10 cellular contexts compared by ENCODE assay signal in the genomic region with DNA sequence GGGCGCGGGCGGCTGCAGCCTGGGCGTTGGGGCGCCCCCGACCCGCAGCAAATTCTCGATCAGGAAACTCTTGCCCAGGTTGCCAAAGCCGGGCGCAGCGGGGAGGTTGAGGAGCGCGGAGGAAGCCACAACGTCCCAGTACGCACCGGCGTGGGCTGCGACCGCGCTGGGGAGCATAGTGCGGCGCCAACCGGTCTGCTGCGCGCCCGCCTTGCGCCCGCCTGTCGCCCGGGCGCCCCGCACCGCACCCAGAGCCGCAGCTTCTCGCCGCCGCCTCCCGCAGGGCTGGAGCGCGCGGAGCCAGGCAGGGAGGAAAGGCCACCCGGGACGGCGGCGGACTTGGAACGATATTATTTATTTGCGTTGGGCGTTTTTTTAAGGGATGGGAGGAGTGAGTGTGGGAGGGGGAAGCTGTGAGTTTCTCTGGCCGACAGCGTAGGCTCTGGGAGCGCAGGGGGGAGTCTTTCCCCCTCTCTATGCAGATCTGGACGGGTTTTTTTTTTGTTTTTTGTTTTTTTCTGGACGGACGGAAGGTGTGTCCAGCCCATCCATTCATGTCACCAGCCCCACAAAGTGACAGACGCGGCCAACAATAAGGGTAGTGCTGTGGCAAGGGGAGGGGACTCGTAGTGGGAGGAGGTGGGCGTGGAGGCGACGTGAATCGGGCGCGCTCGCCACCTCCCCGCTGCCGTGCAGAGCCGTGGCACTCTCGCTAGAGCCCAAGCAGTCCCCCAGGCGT. TPM values are rescaled to one million over a fixed set of nuclear protein-coding genes. Genes with fewer than 3 reads are reported as not detected.
DNase-seq lines count a peak whose midpoint lies in the region; ATAC-seq and TF ChIP-seq lines count a peak whose summit lies in the region.
"Had no signal": no experiment of that assay in that cellular context is flagged by ENCODE, and none has a peak within 500 bp of the region (broad histone marks: within the 10 kb centered on the region; RNA-seq: fewer than 3 reads in every experiment).

A gene (minus strand): TSS at position 349 of the 739 bp plus-strand sequence. CDS start 172 bp downstream, at position 177.

- H3K79me1 ChIP-seq in mesendoderm (ENCODE audit: low read length), result no peaks in the 10 kb centered on the region

- H3K9ac ChIP-seq in mesendoderm (ENCODE audit: low read length), result peak within 1 kb of the TSS; percentile 47

- CTCF ChIA-PET in CD4-positive, alpha-beta T cell (lab: Charles Lee), result no interaction called here

- no peaks in the 10 kb centered on the region for H3K4me1 Mint-ChIP-seq in CD4-positive, alpha-beta T cell (ENCODE audit: low read depth)

- intact Hi-C loops in aorta (cut with DNase I), result no loop called here
- intact Hi-C loops in CD4-positive, alpha-beta T cell (cut with DNase I, micrococcal nuclease), result no loop called here

- H3K4me1 ChIP-seq in mesendoderm (ENCODE audit: control insufficient read depth, low read depth, low read length) (no peaks in the 10 kb centered on the region), aorta (ENCODE audit: control insufficient read depth in 1 of 2, insufficient read depth in 2 of 2, low read length in 2 of 2) (no peaks in the 10 kb centered on the region)

- H3K4me3 Mint-ChIP-seq in CD4-positive, alpha-beta T cell, result no peak within 1 kb of the TSS

- no peak within 1 kb of the TSS for H2BK5ac ChIP-seq in mesendoderm (ENCODE audit: low read length)

- H3K56ac ChIP-seq in mesendoderm (ENCODE audit: low read length), result peak within 1 kb of the TSS; percentile 74

- no peak within 1 kb of the TSS for H2BK15ac ChIP-seq in mesendoderm (replicated peaks; ENCODE audit: low read depth)

- no peaks in the 10 kb centered on the region for H3K36me3 ChIP-seq in mesendoderm (ENCODE audit: control insufficient read depth, insufficient read depth, low read length)
- no peaks in the 10 kb centered on the region for H3K36me3 ChIP-seq in aorta (ENCODE audit: control insufficient read depth in 1 of 2, insufficient read depth in 2 of 2, low read length in 1 of 2)

- H3K27me3 Mint-ChIP-seq in CD4-positive, alpha-beta T cell, result peaks cover 61% of the 10 kb centered on the region

- H4K5ac ChIP-seq in mesendoderm (ENCODE audit: low read length), result no peak within 1 kb of the TSS

- DNase-seq in stimulated activated CD4-positive, alpha-beta T cell treated with anti-CD3 and anti-CD28 coated beads, Interleukin-15, amount 100 ng/mL, for 24 hours, result peak; percentile 20
- DNase-seq in stimulated activated CD4-positive, alpha-beta T cell treated with anti-CD3 and anti-CD28 coated beads, Interleukin-1b, Interleukin-23, amount 100 ng/mL, for 48 hours, result no peak
- DNase-seq in ecto neural progenitor cell (ENCODE audit: low spot score) (peak; percentile 80), mesendoderm (peak; percentile 19), aorta (peak in 1 of 2 donors; percentile 71), SKM-1 treated with dmso at 0.1 percent for 144 hours (lab: John Stamatoyannopoulos, UW; ENCODE audit: unreplicated experiment) (no peak)
- DNase-seq in CD4-positive, alpha-beta T cell, result no peak
- no peak for DNase-seq in activated CD4-positive, alpha-beta T cell treated with anti-CD3 and anti-CD28 coated beads, Interleukin-2, amount 50 U/mL, for 4 hours
- DNase-seq: DMS79 had no signal

- H3K4ac ChIP-seq in mesendoderm (ENCODE audit: low read depth, low read length), result no peak within 1 kb of the TSS

- no CpG with 5 or more reads among the region's 69 CpGs for WGBS in mesendoderm (ENCODE audit: extremely low coverage, insufficient coverage, low lambda C conversion rate)
- 0% methylated on average over 68 to 69 of the region's 69 CpGs for WGBS in aorta, 2 donors

- peaks cover 16% of the 10 kb centered on the region for H3K27me3 ChIP-seq in mesendoderm (ENCODE audit: insufficient read depth, low read length, poor library complexity)
- H3K27me3 ChIP-seq in aorta (ENCODE audit: control insufficient read depth in 1 of 2, insufficient read depth in 2 of 2, low read length in 1 of 2), result peaks cover 0 to 3% of the 10 kb centered on the region in 2 donors
- H3K27me3 ChIP-seq in CD4-positive, alpha-beta T cell (ENCODE audit: control insufficient read depth, insufficient read depth, low read length), result peaks cover 54% of the 10 kb centered on the region

- H3K4me2 ChIP-seq in mesendoderm (ENCODE audit: low read length), result peak within 1 kb of the TSS; percentile 98

- no peaks in the 10 kb centered on the region for H3K9me3 Mint-ChIP-seq in CD4-positive, alpha-beta T cell

- POLR2A ChIA-PET in CD4-positive, alpha-beta T cell (lab: Charles Lee), result no interaction called here

- no peaks in the 10 kb centered on the region for H3K36me3 Mint-ChIP-seq in CD4-positive, alpha-beta T cell (ENCODE audit: low read depth)

- H3K18ac ChIP-seq in mesendoderm (ENCODE audit: low read length), result peak within 1 kb of the TSS; percentile 63

- H4K8ac ChIP-seq in mesendoderm (ENCODE audit: low read depth, low read length), result no peak within 1 kb of the TSS

- H3K27ac ChIP-seq in mesendoderm (ENCODE audit: low read depth, low read length), result no peak within 1 kb of the TSS
- H3K27ac ChIP-seq in aorta (ENCODE audit: low read depth in 1 of 2, low read length in 2 of 2), result no peak within 1 kb of the TSS
- H3K27ac ChIP-seq in CD4-positive, alpha-beta T cell (ENCODE audit: low read depth, low read length), result no peak within 1 kb of the TSS
- H3K27ac ChIP-seq: VCaP had no signal

- H2BK120ac ChIP-seq in mesendoderm (ENCODE audit: low read depth, low read length), result no peak within 1 kb of the TSS

- ATAC-seq in aorta (ENCODE audit: low FRiP score), result peak; percentile 69
- ATAC-seq in CD4-positive, alpha-beta T cell (ENCODE audit: poor library complexity), result no peak

- H3K4me3 ChIP-seq in mesendoderm (ENCODE audit: low read length) (peak within 1 kb of the TSS; percentile 51), aorta (ENCODE audit: low read length in 2 of 2) (peak within 1 kb of the TSS; percentile 9 to 65)

- no peak for TF ChIP-seq CTCF in CD4-positive, alpha-beta T cell (IDR thresholded peaks at IDR 0.05)

- no peak within 1 kb of the TSS for H3K27ac Mint-ChIP-seq in CD4-positive, alpha-beta T cell

- H3K9me3 ChIP-seq in aorta (ENCODE audit: control insufficient read depth, low read length), result no peaks in the 10 kb centered on the region
- no peaks in the 10 kb centered on the region for H3K9me3 ChIP-seq in CD4-positive, alpha-beta T cell (ENCODE audit: control insufficient read depth, low read length)

- H3K79me2 ChIP-seq in mesendoderm (ENCODE audit: control insufficient read depth, insufficient read depth, low read length), result no peaks in the 10 kb centered on the region

- H2AK5ac ChIP-seq in mesendoderm (ENCODE audit: low read length), result no peak within 1 kb of the TSS

- H3K23ac ChIP-seq in mesendoderm (ENCODE audit: low read length), result no peak within 1 kb of the TSS

RNA-seq across cellular contexts. Expression of the gene that starts here (rescaled TPM):
- 0.01 TPM for polyA plus RNA-seq in mesendoderm (2013, experiment 1 of 2)
- 0.01 TPM for polyA plus RNA-seq in mesendoderm (2013, experiment 2 of 2)
- total RNA-seq in aorta, result under 1 TPM; 0.19 to 0.27 TPM
- polyA plus RNA-seq in aorta, result not detected
- not detected for total RNA-seq in CD4-positive, alpha-beta T cell

Comparison
In these comparisons a context has a peak if more than half of its experiments do, and no peak if none do; other contexts are left out.
1. DNase-seq: peak in stimulated activated CD4-positive, alpha-beta T cell treated with anti-CD3 and anti-CD28 coated beads, Interleukin-15, amount 100 ng/mL, for 24 hours (single experiment), ecto neural progenitor cell (single experiment) and mesendoderm (single experiment); none in stimulated activated CD4-positive, alpha-beta T cell treated with anti-CD3 and anti-CD28 coated beads, Interleukin-1b, Interleukin-23, amount 100 ng/mL, for 48 hours (single experiment), SKM-1 treated with dmso at 0.1 percent for 144 hours (single experiment), CD4-positive, alpha-beta T cell (0 of 10) and activated CD4-positive, alpha-beta T cell treated with anti-CD3 and anti-CD28 coated beads, Interleukin-2, amount 50 U/mL, for 4 hours (0 of 2).
2. Peak in ATAC-seq and H3K4me3 ChIP-seq in aorta; RNA of the gene not detected or under 1 TPM.